In the genomic region with DNA sequence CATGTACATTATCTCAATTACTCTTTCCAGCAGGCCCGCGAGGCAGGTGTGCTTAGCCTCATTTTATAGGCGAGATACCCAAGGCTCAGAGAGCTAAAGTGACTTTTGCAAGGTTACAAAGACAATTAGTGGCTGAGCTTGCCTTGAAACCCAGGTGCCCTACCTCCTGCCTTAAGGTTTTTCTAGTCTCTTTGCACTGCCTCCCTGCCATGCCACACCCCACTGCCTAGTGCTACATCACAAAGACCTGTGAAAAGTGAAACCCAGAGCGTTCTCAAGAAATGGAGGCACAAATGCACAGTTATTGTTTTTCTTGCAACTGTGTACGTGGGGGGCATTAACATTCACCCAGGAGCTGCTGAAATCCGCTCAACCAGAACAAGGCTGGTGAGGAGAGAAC, we compare ENCODE assay signal across 15 cellular contexts. TPM values are rescaled to one million over a fixed set of nuclear protein-coding genes. Genes with fewer than 3 reads are reported as not detected.
"Had no signal": no experiment of that assay in that cellular context is flagged by ENCODE, and none has a peak within 500 bp of the region (broad histone marks: within the 10 kb centered on the region; RNA-seq: fewer than 3 reads in every experiment).

No MANE protein-coding gene starts in this region.

- H3K9me3 Mint-ChIP-seq: activated CD4-positive, alpha-beta T cell treated with anti-CD3 and anti-CD28 coated beads, Interleukin-2, amount 10 ng/mL, durations not matched to agents 7 days and 5 days; activated naive CD4-positive, alpha-beta T cell treated with anti-CD3 and anti-CD28 coated beads for 36 hours; activated T-helper 17 cell treated with anti-CD3 and anti-CD28 coated beads, Interleukin-2, amount 50 U/mL, for 72 hours; dendritic cell treated with granulocyte-macrophage colony-stimulating factor and Interleukin-4, amounts not matched to agents 40 ng/mL and 50 ng/mL, for 4 days had no signal

- H3K4me3 Mint-ChIP-seq: activated CD4-positive, alpha-beta T cell treated with anti-CD3 and anti-CD28 coated beads, Interleukin-2, amount 10 ng/mL, durations not matched to agents 7 days and 5 days; activated naive CD4-positive, alpha-beta T cell treated with anti-CD3 and anti-CD28 coated beads for 36 hours; activated T-helper 17 cell treated with anti-CD3 and anti-CD28 coated beads, Interleukin-2, amount 50 U/mL, for 72 hours; dendritic cell treated with granulocyte-macrophage colony-stimulating factor and Interleukin-4, amounts not matched to agents 40 ng/mL and 50 ng/mL, for 4 days had no signal

- H3K27me3 Mint-ChIP-seq: activated CD4-positive, alpha-beta T cell treated with anti-CD3 and anti-CD28 coated beads, Interleukin-2, amount 10 ng/mL, durations not matched to agents 7 days and 5 days had no signal

- DNase-seq: activated CD4-positive, alpha-beta T cell treated with anti-CD3 and anti-CD28 coated beads, Interleukin-2, amount 10 ng/mL, durations not matched to agents 7 days and 5 days; activated CD4-positive, CD25-positive, alpha-beta regulatory T cell; activated CD8-positive, alpha-beta memory T cell treated with anti-CD3 and anti-CD28 coated beads for 24 hours; activated naive CD4-positive, alpha-beta T cell treated with anti-CD3 and anti-CD28 coated beads for 36 hours; activated T-cell treated with anti-CD3 and anti-CD28 coated beads for 4 hours; adrenal gland; erythroblast; kidney; posterior cingulate gyrus; T-helper 2 cell; tibial artery had no signal

- H3K4me1 Mint-ChIP-seq: activated CD4-positive, alpha-beta T cell treated with anti-CD3 and anti-CD28 coated beads, Interleukin-2, amount 10 ng/mL, durations not matched to agents 7 days and 5 days; activated T-helper 17 cell treated with anti-CD3 and anti-CD28 coated beads, Interleukin-2, amount 50 U/mL, for 72 hours had no signal

- H3K27ac Mint-ChIP-seq: activated CD4-positive, alpha-beta T cell treated with anti-CD3 and anti-CD28 coated beads, Interleukin-2, amount 10 ng/mL, durations not matched to agents 7 days and 5 days; activated naive CD4-positive, alpha-beta T cell treated with anti-CD3 and anti-CD28 coated beads for 36 hours; activated T-helper 17 cell treated with anti-CD3 and anti-CD28 coated beads, Interleukin-2, amount 50 U/mL, for 72 hours; dendritic cell treated with granulocyte-macrophage colony-stimulating factor and Interleukin-4, amounts not matched to agents 40 ng/mL and 50 ng/mL, for 4 days had no signal

RNA-seq across cellular contexts. Expression of a gene that starts 9.9 kb away (rescaled TPM):
- total RNA-seq: activated CD4-positive, alpha-beta T cell treated with anti-CD3 and anti-CD28 coated beads, Interleukin-2, amount 10 ng/mL, durations not matched to agents 7 days and 5 days; activated naive CD4-positive, alpha-beta T cell treated with anti-CD3 and anti-CD28 coated beads for 36 hours; activated T-helper 17 cell treated with anti-CD3 and anti-CD28 coated beads, Interleukin-2, amount 50 U/mL, for 72 hours; lower leg skin; right atrium auricular region had no signal

RNA-seq across cellular contexts. Expression of a gene that starts 25.5 kb away (rescaled TPM):
- total RNA-seq: activated CD4-positive, alpha-beta T cell treated with anti-CD3 and anti-CD28 coated beads, Interleukin-2, amount 10 ng/mL, durations not matched to agents 7 days and 5 days; activated naive CD4-positive, alpha-beta T cell treated with anti-CD3 and anti-CD28 coated beads for 36 hours; activated T-helper 17 cell treated with anti-CD3 and anti-CD28 coated beads, Interleukin-2, amount 50 U/mL, for 72 hours; adrenal gland had no signal
- polyA plus RNA-seq: adrenal gland had no signal
